In the genomic region with DNA sequence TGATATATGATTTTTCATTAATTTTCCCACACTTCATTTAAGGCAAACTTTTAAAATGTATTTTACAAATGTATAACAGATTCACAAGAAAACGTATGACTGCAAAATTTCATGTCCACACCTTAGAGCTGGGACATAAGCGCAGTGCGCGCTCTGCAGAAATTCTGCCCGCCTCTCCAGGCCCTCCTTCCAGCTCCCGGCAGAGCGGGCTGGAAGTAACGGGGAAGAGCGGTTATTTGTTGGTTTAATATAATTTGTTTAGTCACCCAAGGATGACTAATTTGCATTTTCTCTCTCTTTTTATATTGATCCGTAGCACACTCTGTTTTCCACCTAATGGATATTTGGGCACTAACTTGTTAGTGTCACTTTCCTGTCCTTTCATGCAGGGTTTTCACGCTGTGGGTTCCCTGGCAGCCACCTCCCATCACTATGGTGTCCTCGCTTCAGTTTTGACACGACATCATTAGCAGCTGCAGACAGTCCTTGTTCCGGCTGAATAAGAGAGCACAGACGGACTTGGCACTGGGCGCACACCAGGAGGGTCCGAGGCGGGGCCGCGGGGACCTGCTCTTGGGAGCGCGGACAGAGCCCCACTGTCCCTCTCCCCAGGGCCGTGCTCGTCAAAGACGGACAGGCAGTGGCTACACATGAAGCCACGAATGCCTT, we compare ENCODE assay signal across 11 cellular contexts.
A peak's percentile ranks its signal among the peaks of the same experiment; 100 is the strongest.
DNase-seq lines count a peak whose midpoint lies in the region; TF ChIP-seq lines count a peak whose summit lies in the region.
"Had no signal": no experiment of that assay in that cellular context is flagged by ENCODE, and none has a peak within 500 bp of the region (broad histone marks: within the 10 kb centered on the region; RNA-seq: fewer than 3 reads in every experiment).

No MANE protein-coding gene starts in this region.

- no peaks in the 10 kb centered on the region for H3K36me3 Mint-ChIP-seq in glutamatergic neuron (ENCODE audit: unreplicated experiment)
- no peaks in the 10 kb centered on the region for H3K36me3 Mint-ChIP-seq in nephron progenitor cell (ENCODE audit: low read depth)
- H3K36me3 Mint-ChIP-seq in T-helper 2 cell treated with Interferon-gamma antibody and Interleukin-4, amounts not matched to agents 5 μg/mL and 100 μg/mL, for 36 hours (ENCODE audit: low read depth) = no peaks in the 10 kb centered on the region

- peak overlapping the region; percentile 86 for H3K4me3 Mint-ChIP-seq in glutamatergic neuron (ENCODE audit: unreplicated experiment)
- H3K4me3 Mint-ChIP-seq in nephron progenitor cell = peak overlapping the region; percentile 78
- H3K4me3 Mint-ChIP-seq in T-helper 2 cell treated with Interferon-gamma antibody and Interleukin-4, amounts not matched to agents 5 μg/mL and 100 μg/mL, for 36 hours = no peak overlapping the region

- H3K27ac Mint-ChIP-seq in glutamatergic neuron (ENCODE audit: unreplicated experiment) = peak overlapping the region; percentile 90
- no peak overlapping the region for H3K27ac Mint-ChIP-seq in nephron progenitor cell
- no peak overlapping the region for H3K27ac Mint-ChIP-seq in T-helper 2 cell treated with Interferon-gamma antibody and Interleukin-4, amounts not matched to agents 5 μg/mL and 100 μg/mL, for 36 hours

- H3K9me3 Mint-ChIP-seq in glutamatergic neuron (ENCODE audit: unreplicated experiment) = no peaks in the 10 kb centered on the region
- no peaks in the 10 kb centered on the region for H3K9me3 Mint-ChIP-seq in nephron progenitor cell
- H3K9me3 Mint-ChIP-seq in T-helper 2 cell treated with Interferon-gamma antibody and Interleukin-4, amounts not matched to agents 5 μg/mL and 100 μg/mL, for 36 hours = no peaks in the 10 kb centered on the region

- peak overlapping the region; percentile 56 for H3K4me3 ChIP-seq in AG10803 (ENCODE audit: low read length)

- H3K4me1 Mint-ChIP-seq in glutamatergic neuron (ENCODE audit: low read depth, unreplicated experiment) (peaks cover 8% of the 10 kb centered on the region), nephron progenitor cell (peaks cover 10% of the 10 kb centered on the region)
- no peaks in the 10 kb centered on the region for H3K4me1 Mint-ChIP-seq in T-helper 2 cell treated with Interferon-gamma antibody and Interleukin-4, amounts not matched to agents 5 μg/mL and 100 μg/mL, for 36 hours (ENCODE audit: low read depth)

- TF ChIP-seq CTCF in AG10803 (conservative IDR thresholded peaks at IDR 0.05; ENCODE audit: low read length) (no peak), glutamatergic neuron (IDR thresholded peaks at IDR 0.05; ENCODE audit: partially characterized antibody, unreplicated experiment) (no peak), nephron progenitor cell (IDR thresholded peaks at IDR 0.05) (no peak)

- DNase-seq in AG10803 (ENCODE audit: low read depth) = no peak
- peak; percentile 33 for DNase-seq in RPMI7951 (ENCODE audit: low read depth)
- DNase-seq in glutamatergic neuron = peak; percentile 62
- peak; percentile 52 for DNase-seq in nephron progenitor cell
- no peak for DNase-seq in T-helper 2 cell treated with Interferon-gamma antibody and Interleukin-4, amounts not matched to agents 5 μg/mL and 100 μg/mL, for 36 hours (ENCODE audit: low spot score)
- no peak for DNase-seq in Kasumi-1 (lab: John Stamatoyannopoulos, UW)
- DNase-seq in GOT3 (lab: John Stamatoyannopoulos, UW) = no peak
- no peak for DNase-seq in cerebellar nuclear complex (lab: John Stamatoyannopoulos, UW)
- DNase-seq: cortex of kidney; Karpas-422; stimulated activated CD4-positive, alpha-beta T cell treated with anti-CD3 and anti-CD28 coated beads, Interleukin-4, amount 100 ng/mL, for 24 hours had no signal

- H3K27me3 Mint-ChIP-seq in glutamatergic neuron (ENCODE audit: unreplicated experiment) = no peaks in the 10 kb centered on the region
- peaks cover 33% of the 10 kb centered on the region for H3K27me3 Mint-ChIP-seq in nephron progenitor cell (ENCODE audit: low read depth, poor library complexity)
- peaks cover 11% of the 10 kb centered on the region for H3K27me3 Mint-ChIP-seq in T-helper 2 cell treated with Interferon-gamma antibody and Interleukin-4, amounts not matched to agents 5 μg/mL and 100 μg/mL, for 36 hours (ENCODE audit: low read depth)

Comparison
In these comparisons a context has a peak if more than half of its experiments do, and no peak if none do; other contexts are left out.
1. DNase-seq: peak in RPMI7951 (single experiment), glutamatergic neuron (single experiment) and nephron progenitor cell (single experiment); none in AG10803 (single experiment), T-helper 2 cell treated with Interferon-gamma antibody and Interleukin-4, amounts not matched to agents 5 μg/mL and 100 μg/mL, for 36 hours (single experiment), Kasumi-1 (0 of 2), GOT3 (single experiment) and cerebellar nuclear complex (0 of 2).